16 cellular contexts compared by ENCODE assay signal in genomic region chr17:72553051-72553755, GRCh38.
"Had no signal": no experiment of that assay in that cellular context is flagged by ENCODE, and none has a peak within 500 bp of the region (broad histone marks: within the 10 kb centered on the region; RNA-seq: fewer than 3 reads in every experiment).

No MANE protein-coding gene starts in this region.

- ATAC-seq: left colon; left ventricle myocardium superior; naive thymus-derived CD8-positive, alpha-beta T cell had no signal

- DNase-seq: effector CD4-positive, alpha-beta T cell; heart left ventricle; hippocampal formation; left colon; left ventricle myocardium superior; naive thymus-derived CD8-positive, alpha-beta T cell; ovary; small intestine; stimulated activated CD4-positive, alpha-beta T cell treated with anti-CD3 and anti-CD28 coated beads, Interleukin-12 subunit alpha, Interleukin-12 subunit beta, amount 100 ng/mL, for 4 hours; stimulated activated naive CD4-positive, alpha-beta T cell; stomach; substantia nigra; transverse colon had no signal

- H3K4me1 ChIP-seq: heart left ventricle, right atrium auricular region, transverse colon had no signal

- H3K27me3 ChIP-seq: ovary, right atrium auricular region, transverse colon had no signal

- H3K9me3 ChIP-seq: heart left ventricle, ovary, stomach, thoracic aorta, transverse colon had no signal

- H3K27ac ChIP-seq: coronary artery, heart left ventricle, ovary, right atrium auricular region, stomach, thoracic aorta, transverse colon had no signal

- H3K36me3 ChIP-seq: heart left ventricle, ovary, right atrium auricular region, stomach, thoracic aorta, transverse colon had no signal

- H3K4me3 ChIP-seq: coronary artery, heart left ventricle, ovary, right atrium auricular region, stomach, thoracic aorta, transverse colon had no signal
